In genomic region chr18:2571200-2572143, GRCh38 we compare ENCODE assay signal across 8 cellular contexts. TPM values are rescaled to one million over a fixed set of nuclear protein-coding genes. Genes with fewer than 3 reads are reported as not detected.
A peak's percentile ranks its signal among the peaks of the same experiment; 100 is the strongest.
DNase-seq lines count a peak whose midpoint lies in the region; ATAC-seq and TF ChIP-seq lines count a peak whose summit lies in the region.

METTL4 (minus strand) TSS chr18:2571505; CDS start chr18:2567216, 4,289 bp downstream.
NDC80 (plus strand) TSS chr18:2571557; CDS start chr18:2572986, 1,429 bp downstream.

- no peaks in the 10 kb centered on the region for H4K20me1 ChIP-seq in BLaER1

- H3K27me3 ChIP-seq in BLaER1 (no peaks in the 10 kb centered on the region), left lung (no peaks in the 10 kb centered on the region)

- no peak for TF ChIP-seq CTCF in left lung (IDR thresholded peaks at IDR 0.05)

- peak within 1 kb of the TSS; percentile 96 for H3K9ac ChIP-seq in BLaER1

- peaks cover 47% of the 10 kb centered on the region for H3K4me1 ChIP-seq in BLaER1
- H3K4me1 ChIP-seq in left lung = peaks cover 9 to 44% of the 10 kb centered on the region in 2 donors

- peak within 1 kb of the TSS; percentile 98 for H3K27ac ChIP-seq in BLaER1
- peak within 1 kb of the TSS; percentile 97 to 98 for H3K27ac ChIP-seq in left lung

- TF ChIP-seq POLR2A in GM19193 (IDR thresholded peaks at IDR 0.05; ENCODE audit: extremely low read depth, insufficient read depth, insufficient read length) = peak; percentile 64

- H3K4me2 ChIP-seq in BLaER1 = peak within 1 kb of the TSS; percentile 82

- H3K9me3 ChIP-seq in BLaER1 (no peaks in the 10 kb centered on the region), left lung (no peaks in the 10 kb centered on the region)

- DNase-seq in NCI-H526 treated with DMSO at 0.1 percent for 48 hours (lab: John Stamatoyannopoulos, UW) (peak; percentile 50), dedifferentiated amniotic fluid mesenchymal stem cell (ENCODE audit: extremely low spot score) (peak; percentile 85), left lung (peak; percentile 87 to 94)
- peak; percentile 82 for DNase-seq in activated CD4-positive, alpha-beta T cell treated with anti-CD3 and anti-CD28 coated beads, Interleukin-2, amount 50 U/mL, for 1 hour
- peak; percentile 69 for DNase-seq in stimulated activated CD4-positive, alpha-beta T cell treated with anti-CD3 and anti-CD28 coated beads, Interleukin-2, amount 100 ng/mL, for 4 hours (ENCODE audit: low read depth)

- ATAC-seq in HG03432 (IDR thresholded peaks at IDR 0.05; ENCODE audit: unreplicated experiment) (peak; percentile 84), left lung (peak; percentile 92)

- H3K4me3 ChIP-seq in BLaER1 = peak within 1 kb of the TSS; percentile 87
- peak within 1 kb of the TSS; percentile 57 to 58 for H3K4me3 ChIP-seq in left lung

- intact Hi-C loops in left lung (cut with DNase I) = no loop called here

- H3K36me3 ChIP-seq in BLaER1 (peaks cover 20% of the 10 kb centered on the region), left lung (no peaks in the 10 kb centered on the region)

RNA-seq across cellular contexts. Expression of gene METTL4, which starts in this region (rescaled TPM):
- total RNA-seq in left lung = 10 to 100 TPM in 1 of 2 donors, 1 to 10 TPM in 1; 8.7 to 10.3 TPM

RNA-seq across cellular contexts. Expression of gene NDC80, which starts in this region (rescaled TPM):
- total RNA-seq in left lung = 1 to 10 TPM; 1.7 to 7.3 TPM

Comparison
In these comparisons a context has a peak if more than half of its experiments do, and no peak if none do; other contexts are left out.
1. Peak in every context shown above with its lines: DNase-seq, ATAC-seq, H3K4me3 ChIP-seq and H3K27ac ChIP-seq.